In the genomic region with DNA sequence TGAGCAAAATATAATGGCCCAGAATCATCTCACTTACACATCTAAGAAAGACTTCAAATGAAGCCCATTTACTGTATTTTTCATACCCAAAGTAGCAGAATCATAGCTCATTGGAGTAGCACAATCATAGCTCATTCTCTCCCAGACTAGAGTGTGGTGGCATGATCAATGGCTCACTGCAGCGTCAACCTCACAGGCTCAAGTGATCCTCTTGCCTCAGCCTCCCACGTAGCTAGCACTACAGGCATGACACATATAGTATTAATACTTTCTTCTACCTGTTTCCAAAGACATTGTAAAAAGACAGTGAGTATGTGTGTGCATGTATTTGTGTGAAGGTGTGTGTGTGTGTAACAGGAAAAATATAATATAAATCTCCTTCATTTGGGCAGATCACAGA, we compare ENCODE assay signal across 23 cellular contexts.
DNase-seq lines count a peak whose midpoint lies in the region; ATAC-seq and TF ChIP-seq lines count a peak whose summit lies in the region.
"Had no signal": no experiment of that assay in that cellular context is flagged by ENCODE, and none has a peak within 500 bp of the region (broad histone marks: within the 10 kb centered on the region; RNA-seq: fewer than 3 reads in every experiment).

No MANE protein-coding gene starts in this region.

- H3K27ac Mint-ChIP-seq in MCF 10A (ENCODE audit: low read depth, unreplicated experiment): peak overlapping the region; percentile 62
- H3K27ac Mint-ChIP-seq in activated T-helper 17 cell treated with anti-CD3 and anti-CD28 coated beads, Interleukin-2, amount 50 U/mL, for 72 hours: no peak overlapping the region
- H3K27ac Mint-ChIP-seq: IgD-negative memory B cell had no signal

- intact Hi-C loops in MCF 10A (cut with micrococcal nuclease) (no loop called here), breast epithelium (cut with DNase I; ENCODE audit: low total_unique reads) (no loop called here)

- H3K4me3 Mint-ChIP-seq in MCF 10A (ENCODE audit: unreplicated experiment): no peak overlapping the region
- no peak overlapping the region for H3K4me3 Mint-ChIP-seq in activated T-helper 17 cell treated with anti-CD3 and anti-CD28 coated beads, Interleukin-2, amount 50 U/mL, for 72 hours
- H3K4me3 Mint-ChIP-seq: CD4-positive, CD25-positive, alpha-beta regulatory T cell; IgD-negative memory B cell had no signal

- no peak overlapping the region for H3K27ac ChIP-seq in breast epithelium
- peak overlapping the region; percentile 47 for H3K27ac ChIP-seq in foreskin keratinocyte
- no peak overlapping the region for H3K27ac ChIP-seq in RWPE1
- H3K27ac ChIP-seq: HL-60 had no signal

- DNase-seq in MCF 10A (ENCODE audit: unreplicated experiment) (no peak), breast epithelium (ENCODE audit: low spot score in 2 of 2) (no peak), foreskin keratinocyte (no peak), RWPE1 (ENCODE audit: low spot score) (no peak), activated gamma-delta T cell (lab: John Stamatoyannopoulos, UW) (no peak)
- DNase-seq in activated effector memory CD4-positive, alpha-beta T cell treated with Interleukin-2 at 50 U/mL for 16 hours: no peak
- DNase-seq: 8988T; CD4-positive, CD25-positive, alpha-beta regulatory T cell; DMS53; GOT3; NCI-H1092; NCI-H1417 treated with DMSO at 0.1 percent for 48 hours; NCI-H1694 treated with DMSO at 0.1 percent for 48 hours; NCI-H2081; NCI-H2171; NCI-H510A; NCI-H69; SK-N-SH had no signal

- CTCF ChIA-PET in MCF 10A (lab: Yijun Ruan, JAX) (interaction anchor here (0.6 to 1.6 kb wide), 2 partner anchors 168 to 986 kb away, joined by 3 to 6 read pairs; no protein-coding TSS in a partner anchor), RWPE1 (lab: Yijun Ruan, JAX) (no interaction called here)

- TF ChIP-seq CTCF in MCF 10A (IDR thresholded peaks at IDR 0.05; ENCODE audit: unreplicated experiment) (no peak), breast epithelium (IDR thresholded peaks at IDR 0.05) (no peak), foreskin keratinocyte (conservative IDR thresholded peaks at IDR 0.05) (no peak), RWPE1 (conservative IDR thresholded peaks at IDR 0.05; ENCODE audit: low read depth) (no peak)

- H3K9me3 Mint-ChIP-seq in MCF 10A (ENCODE audit: unreplicated experiment): no peaks in the 10 kb centered on the region
- H3K9me3 Mint-ChIP-seq in activated T-helper 17 cell treated with anti-CD3 and anti-CD28 coated beads, Interleukin-2, amount 50 U/mL, for 72 hours: no peaks in the 10 kb centered on the region
- H3K9me3 Mint-ChIP-seq: IgD-negative memory B cell had no signal

- peaks cover 15% of the 10 kb centered on the region for H3K4me1 Mint-ChIP-seq in MCF 10A (ENCODE audit: insufficient read depth, unreplicated experiment)
- H3K4me1 Mint-ChIP-seq in activated T-helper 17 cell treated with anti-CD3 and anti-CD28 coated beads, Interleukin-2, amount 50 U/mL, for 72 hours: no peaks in the 10 kb centered on the region
- H3K4me1 Mint-ChIP-seq: IgD-negative memory B cell had no signal

- H3K4me3 ChIP-seq in breast epithelium: no peak overlapping the region
- H3K4me3 ChIP-seq: HAP-1 had no signal

- BruUV-seq in MCF 10A (replicated peaks; lab: Mats Ljungman, UMichigan): no TSS peak

- no peaks in the 10 kb centered on the region for H3K36me3 ChIP-seq in breast epithelium
- H3K36me3 ChIP-seq: HAP-1 had no signal

- H3K4me1 ChIP-seq in breast epithelium (no peaks in the 10 kb centered on the region), foreskin keratinocyte (peaks cover 17% of the 10 kb centered on the region)
- H3K4me1 ChIP-seq: HAP-1 had no signal

- H3K27me3 Mint-ChIP-seq in MCF 10A (ENCODE audit: insufficient read depth, unreplicated experiment): no peaks in the 10 kb centered on the region
- H3K27me3 Mint-ChIP-seq in activated T-helper 17 cell treated with anti-CD3 and anti-CD28 coated beads, Interleukin-2, amount 50 U/mL, for 72 hours: no peaks in the 10 kb centered on the region
- H3K27me3 Mint-ChIP-seq: CD4-positive, CD25-positive, alpha-beta regulatory T cell; IgD-negative memory B cell had no signal

- peak; percentile 34 for ATAC-seq in activated T-helper 17 cell treated with anti-CD3 and anti-CD28 coated beads, Interleukin-2, amount 50 U/mL, for 72 hours (replicated peaks)
- peak; percentile 9 for ATAC-seq in foreskin keratinocyte
- ATAC-seq in GM21423 (IDR thresholded peaks at IDR 0.05; ENCODE audit: unreplicated experiment): no peak

- no peaks in the 10 kb centered on the region for H3K27me3 ChIP-seq in breast epithelium
- no peaks in the 10 kb centered on the region for H3K27me3 ChIP-seq in foreskin keratinocyte

- no peaks in the 10 kb centered on the region for H3K36me3 Mint-ChIP-seq in MCF 10A (ENCODE audit: insufficient read depth, unreplicated experiment)
- no peaks in the 10 kb centered on the region for H3K36me3 Mint-ChIP-seq in activated T-helper 17 cell treated with anti-CD3 and anti-CD28 coated beads, Interleukin-2, amount 50 U/mL, for 72 hours (ENCODE audit: low read depth)
- H3K36me3 Mint-ChIP-seq: CD4-positive, CD25-positive, alpha-beta regulatory T cell; IgD-negative memory B cell had no signal

- no peak for TF ChIP-seq POLR2A in breast epithelium (IDR thresholded peaks at IDR 0.05)

- H3K9me3 ChIP-seq in breast epithelium: no peaks in the 10 kb centered on the region
- H3K9me3 ChIP-seq: HAP-1, SK-N-SH had no signal

- POLR2A ChIA-PET in MCF 10A (lab: Yijun Ruan, JAX): interaction anchor here (0.6 kb wide), 1 partner anchor 831 kb away, joined by 3 read pairs; no protein-coding TSS in a partner anchor
- POLR2A ChIA-PET in RWPE1 (lab: Yijun Ruan, JAX; ENCODE audit: low non-redundant PET): no interaction called here
